ENCODE assay signal across 15 cellular contexts in the genomic region with DNA sequence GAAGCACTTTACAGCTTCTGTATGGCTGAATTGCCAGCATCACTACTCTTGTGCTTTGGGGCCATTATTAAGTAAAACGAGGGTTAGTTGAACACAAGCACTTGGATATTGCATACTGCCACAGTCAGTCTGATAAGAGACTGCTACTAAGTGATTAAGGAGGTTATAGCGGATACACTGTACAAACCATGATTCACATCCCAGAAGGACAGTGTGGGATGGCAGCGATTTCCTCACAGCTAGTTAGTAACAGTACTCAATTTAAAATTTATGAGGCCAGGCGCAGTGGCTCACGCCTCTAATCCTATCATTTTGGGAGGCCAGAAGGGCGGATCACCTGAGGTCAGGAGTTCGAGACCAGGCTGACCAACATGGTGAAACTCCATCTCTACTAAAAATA. TPM values are rescaled to one million over a fixed set of nuclear protein-coding genes. Genes with fewer than 3 reads are reported as not detected.
DNase-seq lines count a peak whose midpoint lies in the region; ATAC-seq, FAIRE-seq and TF ChIP-seq lines count a peak whose summit lies in the region.
"Had no signal": no experiment of that assay in that cellular context is flagged by ENCODE, and none has a peak within 500 bp of the region (broad histone marks: within the 10 kb centered on the region; RNA-seq: fewer than 3 reads in every experiment).

No MANE protein-coding gene starts in this region.

- H2AFZ ChIP-seq in astrocyte (ENCODE audit: low read depth, low read length), result no peak overlapping the region

- FAIRE-seq in astrocyte (lab: Jason Lieb, UNC) (no peak), RCC 7860 (lab: Jason Lieb, UNC) (no peak)

- WGBS in sigmoid colon, 2 donors, result 83 to 95% methylated on average over 7 of the region's 7 CpGs

- peaks cover 17% of the 10 kb centered on the region for H3K4me1 ChIP-seq in CD4-positive, CD25-positive, alpha-beta regulatory T cell (ENCODE audit: control insufficient read depth, insufficient read depth, low read length, poor library complexity, severe bottlenecking)
- H3K4me1 ChIP-seq in HEK293 (ENCODE audit: control insufficient read depth, insufficient read depth, low read length), result peaks cover 8% of the 10 kb centered on the region; the same call in 1 of the 2 replicates
- H3K4me1 ChIP-seq in astrocyte (ENCODE audit: insufficient read depth, low read length), result peaks cover 13% of the 10 kb centered on the region
- peaks cover 0 to 10% (median 4%) of the 10 kb centered on the region in 4 donors for H3K4me1 ChIP-seq in sigmoid colon

- H3K9ac ChIP-seq in astrocyte (ENCODE audit: low read length), result no peak overlapping the region
- H3K9ac ChIP-seq: SK-N-SH had no signal

- H3K4me3 Mint-ChIP-seq in CD4-positive, CD25-positive, alpha-beta regulatory T cell, result peak overlapping the region; percentile 36 to 96 (median 76)
- H3K4me3 Mint-ChIP-seq in astrocyte (ENCODE audit: unreplicated experiment) (peak overlapping the region; percentile 72), memory B cell (peak overlapping the region; percentile 3)
- H3K4me3 Mint-ChIP-seq: activated naive CD8-positive, alpha-beta T cell treated with anti-CD3 and anti-CD28 coated beads for 36 hours had no signal

- POLR2A ChIA-PET in HEK293 (lab: Yijun Ruan, JAX), result no interaction called here

- CTCF ChIA-PET in HEK293 (lab: Yijun Ruan, JAX), result interaction anchor here (2.0 kb wide), 1 partner anchor 94 kb away, joined by 4 read pairs; no protein-coding TSS in a partner anchor

- no peak for DNase-seq in CD4-positive, CD25-positive, alpha-beta regulatory T cell
- peak; percentile 59 for DNase-seq in astrocyte (ENCODE audit: low read depth)
- no peak for DNase-seq in memory B cell (ENCODE audit: low spot score in 2 of 2)
- no peak for DNase-seq in kidney tubule cell (ENCODE audit: low spot score)
- DNase-seq in sigmoid colon, result no peak
- DNase-seq in RCC 7860 (ENCODE audit: low spot score), result no peak
- DNase-seq in Kasumi-1 (lab: John Stamatoyannopoulos, UW), result no peak
- DNase-seq: activated naive CD8-positive, alpha-beta T cell treated with anti-CD3 and anti-CD28 coated beads for 36 hours; DMS53; midbrain; NCI-H226; posterior cingulate gyrus; SK-N-SH had no signal

- no peaks in the 10 kb centered on the region for H3K36me3 Mint-ChIP-seq in CD4-positive, CD25-positive, alpha-beta regulatory T cell
- H3K36me3 Mint-ChIP-seq in astrocyte (ENCODE audit: low read depth, unreplicated experiment) (no peaks in the 10 kb centered on the region), memory B cell (peaks cover under 1% of the 10 kb centered on the region)
- H3K36me3 Mint-ChIP-seq: activated naive CD8-positive, alpha-beta T cell treated with anti-CD3 and anti-CD28 coated beads for 36 hours had no signal

- H3K27me3 Mint-ChIP-seq in CD4-positive, CD25-positive, alpha-beta regulatory T cell, result peaks cover 4% of the 10 kb centered on the region
- H3K27me3 Mint-ChIP-seq in astrocyte (ENCODE audit: low read depth, unreplicated experiment) (no peaks in the 10 kb centered on the region), memory B cell (no peaks in the 10 kb centered on the region)
- H3K27me3 Mint-ChIP-seq: activated naive CD8-positive, alpha-beta T cell treated with anti-CD3 and anti-CD28 coated beads for 36 hours had no signal

- no peak overlapping the region for H3K4me3 ChIP-seq in CD4-positive, CD25-positive, alpha-beta regulatory T cell (ENCODE audit: low read depth, low read length)
- H3K4me3 ChIP-seq in HEK293 (ENCODE audit: low read depth, low read length), result no peak overlapping the region
- no peak overlapping the region for H3K4me3 ChIP-seq in astrocyte (ENCODE audit: insufficient read depth, low read depth, low read length)
- no peak overlapping the region for H3K4me3 ChIP-seq in sigmoid colon
- H3K4me3 ChIP-seq: tibial nerve had no signal

- TF ChIP-seq POLR2A in sigmoid colon (IDR thresholded peaks at IDR 0.05), result no peak

- no peak for ATAC-seq in CD4-positive, CD25-positive, alpha-beta regulatory T cell (ENCODE audit: low read depth in 2 of 2)
- ATAC-seq in memory B cell (ENCODE audit: low read depth), result no peak

- no peak for TF ChIP-seq EP300 in sigmoid colon (IDR thresholded peaks at IDR 0.05)

- TF ChIP-seq CTCF in HEK293 (tag by site-specific recombination; IDR thresholded peaks at IDR 0.05), result no peak
- no peak for TF ChIP-seq CTCF in astrocyte (IDR thresholded peaks at IDR 0.05; ENCODE audit: insufficient read depth, low read depth, low read length)
- no peak for TF ChIP-seq CTCF in sigmoid colon (IDR thresholded peaks at IDR 0.05)

- no peaks in the 10 kb centered on the region for H3K9me3 ChIP-seq in CD4-positive, CD25-positive, alpha-beta regulatory T cell (ENCODE audit: control insufficient read depth in 2 of 2, low read length in 2 of 2)
- H3K9me3 ChIP-seq in HEK293 (ENCODE audit: control insufficient read depth, insufficient read depth, low read depth, low read length) (no peaks in the 10 kb centered on the region), astrocyte (ENCODE audit: insufficient read depth, low read depth, low read length) (no peaks in the 10 kb centered on the region), sigmoid colon (no peaks in the 10 kb centered on the region)
- H3K9me3 ChIP-seq: SK-N-SH, tibial nerve had no signal

- H3K27ac ChIP-seq in CD4-positive, CD25-positive, alpha-beta regulatory T cell (ENCODE audit: insufficient read depth, low read length, poor library complexity, severe bottlenecking), result no peak overlapping the region
- H3K27ac ChIP-seq in HEK293 (ENCODE audit: extremely low read depth, low read depth, low read length) (no peak overlapping the region), astrocyte (ENCODE audit: low read depth, low read length) (no peak overlapping the region), sigmoid colon (no peak overlapping the region)
- H3K27ac ChIP-seq: tibial nerve had no signal

- H3K27ac Mint-ChIP-seq in CD4-positive, CD25-positive, alpha-beta regulatory T cell, result no peak overlapping the region
- peak overlapping the region; percentile 89 for H3K27ac Mint-ChIP-seq in astrocyte (ENCODE audit: unreplicated experiment)
- no peak overlapping the region for H3K27ac Mint-ChIP-seq in memory B cell
- H3K27ac Mint-ChIP-seq: activated naive CD8-positive, alpha-beta T cell treated with anti-CD3 and anti-CD28 coated beads for 36 hours had no signal

- no peak overlapping the region for H3K4me2 ChIP-seq in astrocyte (ENCODE audit: low read length)
- H3K4me2 ChIP-seq: SK-N-SH had no signal

- H3K79me2 ChIP-seq in astrocyte (ENCODE audit: insufficient read depth, low read length), result peaks cover 21% of the 10 kb centered on the region

- no peaks in the 10 kb centered on the region for H3K27me3 ChIP-seq in CD4-positive, CD25-positive, alpha-beta regulatory T cell (ENCODE audit: control insufficient read depth, insufficient read depth, low read length)
- H3K27me3 ChIP-seq in astrocyte (ENCODE audit: insufficient read depth, low read length) (no peaks in the 10 kb centered on the region), sigmoid colon (no peaks in the 10 kb centered on the region)
- H3K27me3 ChIP-seq: tibial nerve had no signal

- peaks cover 13 to 20% (median 16%) of the 10 kb centered on the region in 4 donors for H3K4me1 Mint-ChIP-seq in CD4-positive, CD25-positive, alpha-beta regulatory T cell
- H3K4me1 Mint-ChIP-seq in astrocyte (ENCODE audit: low read depth, unreplicated experiment), result peaks cover 9% of the 10 kb centered on the region
- peaks cover 13% of the 10 kb centered on the region for H3K4me1 Mint-ChIP-seq in memory B cell

- peaks cover 20% of the 10 kb centered on the region for H4K20me1 ChIP-seq in astrocyte (ENCODE audit: insufficient read depth, low read length)

- intact Hi-C loops in sigmoid colon (cut with DNase I), result loop anchor here (10.0 kb wide), 2 partner anchors 261 to 641 kb away; partner anchors contain the start of genes FAM117B and NBEAL1

- no peaks in the 10 kb centered on the region for H3K9me3 Mint-ChIP-seq in CD4-positive, CD25-positive, alpha-beta regulatory T cell
- no peaks in the 10 kb centered on the region for H3K9me3 Mint-ChIP-seq in astrocyte (ENCODE audit: unreplicated experiment)
- H3K9me3 Mint-ChIP-seq in memory B cell, result no peaks in the 10 kb centered on the region
- H3K9me3 Mint-ChIP-seq: activated naive CD8-positive, alpha-beta T cell treated with anti-CD3 and anti-CD28 coated beads for 36 hours had no signal

- H3K36me3 ChIP-seq in CD4-positive, CD25-positive, alpha-beta regulatory T cell (ENCODE audit: control insufficient read depth, insufficient read depth, low read length), result no peaks in the 10 kb centered on the region
- H3K36me3 ChIP-seq in HEK293 (ENCODE audit: control insufficient read depth in 2 of 2, insufficient read depth in 1 of 2, low read length in 2 of 2), result no peaks in the 10 kb centered on the region
- no peaks in the 10 kb centered on the region for H3K36me3 ChIP-seq in astrocyte (ENCODE audit: insufficient read depth, low read length)
- no peaks in the 10 kb centered on the region for H3K36me3 ChIP-seq in sigmoid colon
- H3K36me3 ChIP-seq: tibial nerve had no signal

TF ChIP-seq in HEK293, 187 proteins besides CTCF, POLR2A, EP300 and RAD21:
- TF ChIP-seq ZNF2 (tag by site-specific recombination; IDR thresholded peaks at IDR 0.05) (0 out of 2 replicates have a peak, but pooled peaks have one; percentile 45), ZNF311 (tag by site-specific recombination; IDR thresholded peaks at IDR 0.05; ENCODE audit: borderline replicate concordance) (no peak), ZNF600 (tag by site-specific recombination; IDR thresholded peaks at IDR 0.05) (0 out of 2 replicates have a peak, but pooled peaks have one; percentile 10), ZFHX2 (tag by site-specific recombination; conservative IDR thresholded peaks at IDR 0.05) (peak; percentile 43), ZXDB (tag by site-specific recombination; IDR thresholded peaks at IDR 0.05) (no peak), OSR2 (tag by site-specific recombination; IDR thresholded peaks at IDR 0.05) (peak; percentile 77), SP7 (tag by site-specific recombination; IDR thresholded peaks at IDR 0.05) (peak; percentile 81), TRIM28 (IDR thresholded peaks at IDR 0.05; ENCODE audit: borderline replicate concordance, low read length) (0 out of 2 replicates have a peak, but pooled peaks have one; percentile 23), ZBTB17 (tag by site-specific recombination; IDR thresholded peaks at IDR 0.05) (peak; percentile 30; the same call in 1 of the 2 replicates)

RNA-seq across cellular contexts. Expression of gene BMPR2, which starts 2.6 kb away (rescaled TPM):
- total RNA-seq in CD4-positive, CD25-positive, alpha-beta regulatory T cell, result 24.9 TPM
- 1 to 10 TPM; 3.7 to 5.6 (median 4.8) TPM for polyA plus RNA-seq in CD4-positive, CD25-positive, alpha-beta regulatory T cell
- total RNA-seq in astrocyte (93.1 and 111 TPM in 2 replicates), sigmoid colon (10 to 100 TPM; 49.9 to 74.9 (median 63.3) TPM)
- 1 to 10 TPM; 2.5 to 9.1 (median 4.2) TPM for polyA plus RNA-seq in sigmoid colon

Comparison
In these comparisons a context has a peak if more than half of its experiments do, and no peak if none do; other contexts are left out.
1. H3K4me3 Mint-ChIP-seq: peak in every context shown above with its lines; median percentile 76 in CD4-positive, CD25-positive, alpha-beta regulatory T cell; 72 in astrocyte; 3 in memory B cell.